Comparison of ENCODE assay signal across 1 cellular context in the genomic region with DNA sequence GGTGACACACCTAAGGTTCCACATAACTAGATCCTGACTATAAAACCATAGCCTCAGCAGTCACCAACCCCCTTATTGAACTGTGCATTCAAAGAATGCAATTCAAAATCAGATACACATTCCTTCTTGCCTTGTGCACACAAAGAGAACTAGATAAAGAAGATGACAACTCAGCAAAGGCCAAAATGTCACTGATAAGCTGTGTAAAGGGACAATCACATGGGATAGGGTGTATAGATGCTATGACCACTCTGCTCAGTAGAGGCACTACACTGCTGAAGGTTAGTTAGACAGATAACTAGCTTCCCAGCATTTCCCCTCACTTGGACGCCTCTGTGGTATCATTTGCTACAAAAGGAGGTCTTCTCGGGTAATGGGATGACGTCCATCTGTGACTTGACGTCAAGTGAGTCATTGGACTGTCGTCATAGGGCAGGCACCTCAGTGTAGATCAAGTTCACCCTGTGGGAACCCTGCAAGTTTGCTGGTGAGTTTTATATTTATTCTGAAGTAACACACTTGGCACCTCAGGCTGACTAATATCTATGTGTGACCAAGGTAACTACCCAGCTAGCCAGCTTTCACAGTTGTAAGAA.
A peak's percentile ranks its signal among the peaks of the same experiment; 100 is the strongest.
TF ChIP-seq lines count a peak whose summit lies in the region.

No MANE protein-coding gene starts in this region.

TF ChIP-seq in HepG2, 621 proteins besides CTCF, POLR2A, EP300 and RAD21 (continued from another document and continues in another):
- TF ChIP-seq, protein P1, sequence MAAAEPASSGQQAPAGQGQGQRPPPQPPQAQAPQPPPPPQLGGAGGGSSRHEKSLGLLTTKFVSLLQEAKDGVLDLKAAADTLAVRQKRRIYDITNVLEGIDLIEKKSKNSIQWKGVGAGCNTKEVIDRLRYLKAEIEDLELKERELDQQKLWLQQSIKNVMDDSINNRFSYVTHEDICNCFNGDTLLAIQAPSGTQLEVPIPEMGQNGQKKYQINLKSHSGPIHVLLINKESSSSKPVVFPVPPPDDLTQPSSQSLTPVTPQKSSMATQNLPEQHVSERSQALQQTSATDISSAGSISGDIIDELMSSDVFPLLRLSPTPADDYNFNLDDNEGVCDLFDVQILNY (CRISPR knock-in tag; conservative IDR thresholded peaks at IDR 0.05), result no peak
- TF ChIP-seq CEBPG (CRISPR knock-in tag; IDR thresholded peaks at IDR 0.05) (no peak), SP1 (IDR thresholded peaks at IDR 0.05) (no peak), SP1 (CRISPR knock-in tag; IDR thresholded peaks at IDR 0.05) (no peak), TRAFD1 (CRISPR knock-in tag; IDR thresholded peaks at IDR 0.05; ENCODE audit: borderline replicate concordance) (no peak), NFATC3 (CRISPR knock-in tag; IDR thresholded peaks at IDR 0.05) (no peak), HHEX (CRISPR knock-in tag; IDR thresholded peaks at IDR 0.05) (0 out of 2 replicates have a peak, but pooled peaks have one; percentile 39), NFYB (CRISPR knock-in tag; IDR thresholded peaks at IDR 0.05) (no peak), HMG20B (CRISPR knock-in tag; conservative IDR thresholded peaks at IDR 0.05) (peak; percentile 90), ZC3H4 (CRISPR knock-in tag; IDR thresholded peaks at IDR 0.05; ENCODE audit: borderline replicate concordance) (no peak), BHLHE40 (IDR thresholded peaks at IDR 0.05; ENCODE audit: low read length) (no peak), KDM6A (CRISPR knock-in tag; IDR thresholded peaks at IDR 0.05; ENCODE audit: low read depth) (no peak), MLLT10 (CRISPR knock-in tag; IDR thresholded peaks at IDR 0.05) (no peak), FOXA1 (IDR thresholded peaks at IDR 0.05) (no peak), FOXA1 (CRISPR knock-in tag; IDR thresholded peaks at IDR 0.05) (peak; percentile 72), ZNF180 (CRISPR knock-in tag; IDR thresholded peaks at IDR 0.05; ENCODE audit: borderline replicate concordance, low read depth) (no peak), SRF (IDR thresholded peaks at IDR 0.05; ENCODE audit: low read depth, low read length) (no peak), ZNF781 (CRISPR knock-in tag; IDR thresholded peaks at IDR 0.05; ENCODE audit: borderline replicate concordance, not compliant biosample characterization) (no peak), ZNF879 (CRISPR knock-in tag; IDR thresholded peaks at IDR 0.05) (no peak), PCBP2 (optimal IDR thresholded peaks at IDR 0.05; ENCODE audit: low read depth, low read length, poor library complexity, severe bottlenecking) (no peak), ZBTB38 (CRISPR knock-in tag; IDR thresholded peaks at IDR 0.05) (no peak), RBM39 (IDR thresholded peaks at IDR 0.05; ENCODE audit: low read depth, low read length, poor library complexity, severe bottlenecking) (no peak), IKZF4 (CRISPR knock-in tag; IDR thresholded peaks at IDR 0.05; ENCODE audit: borderline replicate concordance, low read depth, not compliant biosample characterization) (no peak), SSRP1 (CRISPR knock-in tag; IDR thresholded peaks at IDR 0.05) (no peak), ZBTB20 (CRISPR knock-in tag; IDR thresholded peaks at IDR 0.05; ENCODE audit: borderline replicate concordance, low read depth) (no peak), ATAD3A (CRISPR knock-in tag; IDR thresholded peaks at IDR 0.05) (no peak), DDIT3 (CRISPR knock-in tag; IDR thresholded peaks at IDR 0.05) (no peak), NFKB2 (CRISPR knock-in tag; IDR thresholded peaks at IDR 0.05; ENCODE audit: borderline replicate concordance) (no peak), CREB1 (IDR thresholded peaks at IDR 0.05) (peak; percentile 69), CREB1 (CRISPR knock-in tag; IDR thresholded peaks at IDR 0.05) (no peak), SOX13 (IDR thresholded peaks at IDR 0.05) (no peak), SOX13 (CRISPR knock-in tag; conservative IDR thresholded peaks at IDR 0.05 in 1 of 2, IDR thresholded peaks at IDR 0.05 in 1 of 2) (peak in 1 of 2 experiments; percentile 64; a peak in 2 of 4 replicates), ZNF274 (CRISPR knock-in tag; IDR thresholded peaks at IDR 0.05) (no peak), NR2F6 (IDR thresholded peaks at IDR 0.05) (peak; percentile 73), NR2F6 (CRISPR knock-in tag; IDR thresholded peaks at IDR 0.05) (peak; percentile 50; the same call in 1 of the 2 replicates), FOXP1 (IDR thresholded peaks at IDR 0.05) (no peak), FOXP1 (CRISPR knock-in tag; IDR thresholded peaks at IDR 0.05) (no peak), MAZ (IDR thresholded peaks at IDR 0.05; ENCODE audit: borderline replicate concordance, low read depth, low read length) (no peak), MAZ (CRISPR knock-in tag; IDR thresholded peaks at IDR 0.05; ENCODE audit: low read depth) (no peak), HDAC2 (CRISPR knock-in tag; IDR thresholded peaks at IDR 0.05) (0 out of 2 replicates have a peak, but pooled peaks have one; percentile 25), RFX5 (IDR thresholded peaks at IDR 0.05; ENCODE audit: low read depth, low read length) (no peak), ZNF776 (CRISPR knock-in tag; IDR thresholded peaks at IDR 0.05) (no peak), ZNF296 (CRISPR knock-in tag; conservative IDR thresholded peaks at IDR 0.05) (no peak), HDAC1 (CRISPR knock-in tag; IDR thresholded peaks at IDR 0.05) (no peak), SOX6 (IDR thresholded peaks at IDR 0.05) (no peak), SOX6 (CRISPR knock-in tag; IDR thresholded peaks at IDR 0.05) (peak; percentile 47; the same call in 1 of the 2 replicates), YEATS4 (CRISPR knock-in tag; IDR thresholded peaks at IDR 0.05; ENCODE audit: borderline replicate concordance) (no peak), MTF1 (CRISPR knock-in tag; IDR thresholded peaks at IDR 0.05) (no peak), GATA4 (IDR thresholded peaks at IDR 0.05; ENCODE audit: borderline replicate concordance, low read depth) (peak; percentile 22; the same call in 1 of the 2 replicates), SNAPC2 (CRISPR knock-in tag; IDR thresholded peaks at IDR 0.05) (no peak), NR2F2 (IDR thresholded peaks at IDR 0.05; ENCODE audit: borderline replicate concordance, low read depth) (peak; percentile 76; the same call in 1 of the 2 replicates), ZMYM4 (CRISPR knock-in tag; IDR thresholded peaks at IDR 0.05) (no peak), CENPT (CRISPR knock-in tag; IDR thresholded peaks at IDR 0.05; ENCODE audit: low read depth) (no peak), WIZ (CRISPR knock-in tag; IDR thresholded peaks at IDR 0.05) (no peak), HMG20A (CRISPR knock-in tag; IDR thresholded peaks at IDR 0.05; ENCODE audit: borderline replicate concordance) (no peak), ZNF367 (CRISPR knock-in tag; IDR thresholded peaks at IDR 0.05; ENCODE audit: borderline replicate concordance) (no peak), NAIF1 (CRISPR knock-in tag; IDR thresholded peaks at IDR 0.05; ENCODE audit: borderline replicate concordance) (no peak), HNRNPL (IDR thresholded peaks at IDR 0.05; ENCODE audit: low read depth, low read length) (no peak), CHCHD3 (CRISPR knock-in tag; IDR thresholded peaks at IDR 0.05) (no peak)
- TF ChIP-seq, protein P2, sequence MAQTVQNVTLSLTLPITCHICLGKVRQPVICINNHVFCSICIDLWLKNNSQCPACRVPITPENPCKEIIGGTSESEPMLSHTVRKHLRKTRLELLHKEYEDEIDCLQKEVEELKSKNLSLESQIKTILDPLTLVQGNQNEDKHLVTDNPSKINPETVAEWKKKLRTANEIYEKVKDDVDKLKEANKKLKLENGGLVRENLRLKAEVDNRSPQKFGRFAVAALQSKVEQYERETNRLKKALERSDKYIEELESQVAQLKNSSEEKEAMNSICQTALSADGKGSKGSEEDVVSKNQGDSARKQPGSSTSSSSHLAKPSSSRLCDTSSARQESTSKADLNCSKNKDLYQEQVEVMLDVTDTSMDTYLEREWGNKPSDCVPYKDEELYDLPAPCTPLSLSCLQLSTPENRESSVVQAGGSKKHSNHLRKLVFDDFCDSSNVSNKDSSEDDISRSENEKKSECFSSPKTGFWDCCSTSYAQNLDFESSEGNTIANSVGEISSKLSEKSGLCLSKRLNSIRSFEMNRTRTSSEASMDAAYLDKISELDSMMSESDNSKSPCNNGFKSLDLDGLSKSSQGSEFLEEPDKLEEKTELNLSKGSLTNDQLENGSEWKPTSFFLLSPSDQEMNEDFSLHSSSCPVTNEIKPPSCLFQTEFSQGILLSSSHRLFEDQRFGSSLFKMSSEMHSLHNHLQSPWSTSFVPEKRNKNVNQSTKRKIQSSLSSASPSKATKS (CRISPR knock-in tag; IDR thresholded peaks at IDR 0.05), result no peak
- TF ChIP-seq, protein P3, sequence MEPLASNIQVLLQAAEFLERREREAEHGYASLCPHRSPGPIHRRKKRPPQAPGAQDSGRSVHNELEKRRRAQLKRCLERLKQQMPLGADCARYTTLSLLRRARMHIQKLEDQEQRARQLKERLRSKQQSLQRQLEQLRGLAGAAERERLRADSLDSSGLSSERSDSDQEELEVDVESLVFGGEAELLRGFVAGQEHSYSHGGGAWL (CRISPR knock-in tag; IDR thresholded peaks at IDR 0.05), result no peak
- TF ChIP-seq, protein P4, sequence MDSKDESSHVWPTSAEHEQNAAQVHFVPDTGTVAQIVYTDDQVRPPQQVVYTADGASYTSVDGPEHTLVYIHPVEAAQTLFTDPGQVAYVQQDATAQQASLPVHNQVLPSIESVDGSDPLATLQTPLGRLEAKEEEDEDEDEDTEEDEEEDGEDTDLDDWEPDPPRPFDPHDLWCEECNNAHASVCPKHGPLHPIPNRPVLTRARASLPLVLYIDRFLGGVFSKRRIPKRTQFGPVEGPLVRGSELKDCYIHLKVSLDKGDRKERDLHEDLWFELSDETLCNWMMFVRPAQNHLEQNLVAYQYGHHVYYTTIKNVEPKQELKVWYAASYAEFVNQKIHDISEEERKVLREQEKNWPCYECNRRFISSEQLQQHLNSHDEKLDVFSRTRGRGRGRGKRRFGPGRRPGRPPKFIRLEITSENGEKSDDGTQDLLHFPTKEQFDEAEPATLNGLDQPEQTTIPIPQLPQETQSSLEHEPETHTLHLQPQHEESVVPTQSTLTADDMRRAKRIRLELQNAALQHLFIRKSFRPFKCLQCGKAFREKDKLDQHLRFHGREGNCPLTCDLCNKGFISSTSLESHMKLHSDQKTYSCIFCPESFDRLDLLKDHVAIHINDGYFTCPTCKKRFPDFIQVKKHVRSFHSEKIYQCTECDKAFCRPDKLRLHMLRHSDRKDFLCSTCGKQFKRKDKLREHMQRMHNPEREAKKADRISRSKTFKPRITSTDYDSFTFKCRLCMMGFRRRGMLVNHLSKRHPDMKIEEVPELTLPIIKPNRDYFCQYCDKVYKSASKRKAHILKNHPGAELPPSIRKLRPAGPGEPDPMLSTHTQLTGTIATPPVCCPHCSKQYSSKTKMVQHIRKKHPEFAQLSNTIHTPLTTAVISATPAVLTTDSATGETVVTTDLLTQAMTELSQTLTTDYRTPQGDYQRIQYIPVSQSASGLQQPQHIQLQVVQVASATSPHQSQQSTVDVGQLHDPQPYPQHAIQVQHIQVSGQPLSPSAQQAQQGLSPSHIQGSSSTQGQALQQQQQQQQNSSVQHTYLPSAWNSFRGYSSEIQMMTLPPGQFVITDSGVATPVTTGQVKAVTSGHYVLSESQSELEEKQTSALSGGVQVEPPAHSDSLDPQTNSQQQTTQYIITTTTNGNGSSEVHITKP (CRISPR knock-in tag; IDR thresholded peaks at IDR 0.05; ENCODE audit: low read depth), result no peak
- TF ChIP-seq, protein P5, sequence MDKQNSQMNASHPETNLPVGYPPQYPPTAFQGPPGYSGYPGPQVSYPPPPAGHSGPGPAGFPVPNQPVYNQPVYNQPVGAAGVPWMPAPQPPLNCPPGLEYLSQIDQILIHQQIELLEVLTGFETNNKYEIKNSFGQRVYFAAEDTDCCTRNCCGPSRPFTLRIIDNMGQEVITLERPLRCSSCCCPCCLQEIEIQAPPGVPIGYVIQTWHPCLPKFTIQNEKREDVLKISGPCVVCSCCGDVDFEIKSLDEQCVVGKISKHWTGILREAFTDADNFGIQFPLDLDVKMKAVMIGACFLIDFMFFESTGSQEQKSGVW (CRISPR knock-in tag; IDR thresholded peaks at IDR 0.05; ENCODE audit: borderline replicate concordance), result no peak
- TF ChIP-seq, protein P6, sequence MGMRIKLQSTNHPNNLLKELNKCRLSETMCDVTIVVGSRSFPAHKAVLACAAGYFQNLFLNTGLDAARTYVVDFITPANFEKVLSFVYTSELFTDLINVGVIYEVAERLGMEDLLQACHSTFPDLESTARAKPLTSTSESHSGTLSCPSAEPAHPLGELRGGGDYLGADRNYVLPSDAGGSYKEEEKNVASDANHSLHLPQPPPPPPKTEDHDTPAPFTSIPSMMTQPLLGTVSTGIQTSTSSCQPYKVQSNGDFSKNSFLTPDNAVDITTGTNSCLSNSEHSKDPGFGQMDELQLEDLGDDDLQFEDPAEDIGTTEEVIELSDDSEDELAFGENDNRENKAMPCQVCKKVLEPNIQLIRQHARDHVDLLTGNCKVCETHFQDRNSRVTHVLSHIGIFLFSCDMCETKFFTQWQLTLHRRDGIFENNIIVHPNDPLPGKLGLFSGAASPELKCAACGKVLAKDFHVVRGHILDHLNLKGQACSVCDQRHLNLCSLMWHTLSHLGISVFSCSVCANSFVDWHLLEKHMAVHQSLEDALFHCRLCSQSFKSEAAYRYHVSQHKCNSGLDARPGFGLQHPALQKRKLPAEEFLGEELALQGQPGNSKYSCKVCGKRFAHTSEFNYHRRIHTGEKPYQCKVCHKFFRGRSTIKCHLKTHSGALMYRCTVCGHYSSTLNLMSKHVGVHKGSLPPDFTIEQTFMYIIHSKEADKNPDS (CRISPR knock-in tag; IDR thresholded peaks at IDR 0.05), result no peak
- TF ChIP-seq, protein P7, sequence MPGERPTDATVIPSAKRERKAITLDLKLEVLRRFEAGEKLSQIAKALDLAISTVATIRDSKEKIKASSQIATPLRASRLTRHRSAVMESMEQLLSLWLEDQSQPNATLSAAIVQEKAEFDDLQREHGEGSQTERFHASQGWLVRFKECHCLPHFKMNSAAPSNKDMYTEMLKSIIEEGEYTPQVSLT (CRISPR knock-in tag; IDR thresholded peaks at IDR 0.05; ENCODE audit: borderline replicate concordance, low read depth), result no peak
